Comparison of ENCODE assay signal across 1 cellular context in the genomic region with DNA sequence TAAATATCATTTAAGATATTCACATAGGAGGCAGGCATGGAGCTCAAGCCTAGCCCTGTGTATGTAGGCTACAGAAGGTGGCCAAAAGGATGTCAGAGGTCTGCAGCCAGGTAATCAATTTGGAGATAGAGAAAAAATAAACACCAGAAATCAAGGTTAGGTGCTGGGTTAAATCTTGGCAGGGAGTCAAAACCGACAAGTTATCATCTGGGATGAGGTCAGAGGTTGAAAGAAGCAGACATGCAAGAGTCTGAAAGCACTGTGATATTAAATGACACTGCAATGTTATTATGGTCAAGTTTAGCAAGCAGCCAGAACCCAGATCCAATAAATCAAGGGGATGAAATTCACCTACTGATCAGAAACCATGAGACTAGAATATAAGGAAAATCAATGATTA.
TF ChIP-seq lines count a peak whose summit lies in the region.

No MANE protein-coding gene starts in this region.

TF ChIP-seq in GM23338, 12 proteins besides CTCF, POLR2A, EP300 and RAD21 (continued from another document):
- TF ChIP-seq, protein P1, sequence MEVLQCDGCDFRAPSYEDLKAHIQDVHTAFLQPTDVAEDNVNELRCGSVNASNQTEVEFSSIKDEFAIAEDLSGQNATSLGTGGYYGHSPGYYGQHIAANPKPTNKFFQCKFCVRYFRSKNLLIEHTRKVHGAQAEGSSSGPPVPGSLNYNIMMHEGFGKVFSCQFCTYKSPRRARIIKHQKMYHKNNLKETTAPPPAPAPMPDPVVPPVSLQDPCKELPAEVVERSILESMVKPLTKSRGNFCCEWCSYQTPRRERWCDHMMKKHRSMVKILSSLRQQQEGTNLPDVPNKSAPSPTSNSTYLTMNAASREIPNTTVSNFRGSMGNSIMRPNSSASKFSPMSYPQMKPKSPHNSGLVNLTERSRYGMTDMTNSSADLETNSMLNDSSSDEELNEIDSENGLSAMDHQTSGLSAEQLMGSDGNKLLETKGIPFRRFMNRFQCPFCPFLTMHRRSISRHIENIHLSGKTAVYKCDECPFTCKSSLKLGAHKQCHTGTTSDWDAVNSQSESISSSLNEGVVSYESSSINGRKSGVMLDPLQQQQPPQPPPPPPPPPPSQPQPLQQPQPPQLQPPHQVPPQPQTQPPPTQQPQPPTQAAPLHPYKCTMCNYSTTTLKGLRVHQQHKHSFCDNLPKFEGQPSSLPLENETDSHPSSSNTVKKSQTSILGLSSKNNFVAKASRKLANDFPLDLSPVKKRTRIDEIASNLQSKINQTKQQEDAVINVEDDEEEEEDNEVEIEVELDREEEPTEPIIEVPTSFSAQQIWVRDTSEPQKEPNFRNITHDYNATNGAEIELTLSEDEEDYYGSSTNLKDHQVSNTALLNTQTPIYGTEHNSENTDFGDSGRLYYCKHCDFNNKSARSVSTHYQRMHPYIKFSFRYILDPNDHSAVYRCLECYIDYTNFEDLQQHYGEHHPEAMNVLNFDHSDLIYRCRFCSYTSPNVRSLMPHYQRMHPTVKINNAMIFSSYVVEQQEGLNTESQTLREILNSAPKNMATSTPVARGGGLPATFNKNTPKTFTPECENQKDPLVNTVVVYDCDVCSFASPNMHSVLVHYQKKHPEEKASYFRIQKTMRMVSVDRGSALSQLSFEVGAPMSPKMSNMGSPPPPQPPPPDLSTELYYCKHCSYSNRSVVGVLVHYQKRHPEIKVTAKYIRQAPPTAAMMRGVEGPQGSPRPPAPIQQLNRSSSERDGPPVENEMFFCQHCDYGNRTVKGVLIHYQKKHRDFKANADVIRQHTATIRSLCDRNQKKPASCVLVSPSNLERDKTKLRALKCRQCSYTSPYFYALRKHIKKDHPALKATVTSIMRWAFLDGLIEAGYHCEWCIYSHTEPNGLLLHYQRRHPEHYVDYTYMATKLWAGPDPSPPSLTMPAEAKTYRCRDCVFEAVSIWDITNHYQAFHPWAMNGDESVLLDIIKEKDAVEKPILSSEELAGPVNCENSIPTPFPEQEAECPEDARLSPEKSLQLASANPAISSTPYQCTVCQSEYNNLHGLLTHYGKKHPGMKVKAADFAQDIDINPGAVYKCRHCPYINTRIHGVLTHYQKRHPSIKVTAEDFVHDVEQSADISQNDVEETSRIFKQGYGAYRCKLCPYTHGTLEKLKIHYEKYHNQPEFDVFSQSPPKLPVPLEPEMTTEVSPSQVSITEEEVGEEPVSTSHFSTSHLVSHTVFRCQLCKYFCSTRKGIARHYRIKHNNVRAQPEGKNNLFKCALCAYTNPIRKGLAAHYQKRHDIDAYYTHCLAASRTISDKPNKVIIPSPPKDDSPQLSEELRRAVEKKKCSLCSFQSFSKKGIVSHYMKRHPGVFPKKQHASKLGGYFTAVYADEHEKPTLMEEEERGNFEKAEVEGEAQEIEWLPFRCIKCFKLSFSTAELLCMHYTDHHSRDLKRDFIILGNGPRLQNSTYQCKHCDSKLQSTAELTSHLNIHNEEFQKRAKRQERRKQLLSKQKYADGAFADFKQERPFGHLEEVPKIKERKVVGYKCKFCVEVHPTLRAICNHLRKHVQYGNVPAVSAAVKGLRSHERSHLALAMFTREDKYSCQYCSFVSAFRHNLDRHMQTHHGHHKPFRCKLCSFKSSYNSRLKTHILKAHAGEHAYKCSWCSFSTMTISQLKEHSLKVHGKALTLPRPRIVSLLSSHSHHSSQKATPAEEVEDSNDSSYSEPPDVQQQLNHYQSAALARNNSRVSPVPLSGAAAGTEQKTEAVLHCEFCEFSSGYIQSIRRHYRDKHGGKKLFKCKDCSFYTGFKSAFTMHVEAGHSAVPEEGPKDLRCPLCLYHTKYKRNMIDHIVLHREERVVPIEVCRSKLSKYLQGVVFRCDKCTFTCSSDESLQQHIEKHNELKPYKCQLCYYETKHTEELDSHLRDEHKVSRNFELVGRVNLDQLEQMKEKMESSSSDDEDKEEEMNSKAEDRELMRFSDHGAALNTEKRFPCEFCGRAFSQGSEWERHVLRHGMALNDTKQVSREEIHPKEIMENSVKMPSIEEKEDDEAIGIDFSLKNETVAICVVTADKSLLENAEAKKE (CRISPR knock-in tag; IDR thresholded peaks at IDR 0.05): no peak
- TF ChIP-seq STAT1 (IDR thresholded peaks at IDR 0.05; ENCODE audit: unreplicated experiment): no peak
- no peak for TF ChIP-seq ZNF331 (CRISPR knock-in tag; IDR thresholded peaks at IDR 0.05; ENCODE audit: low read depth)
- TF ChIP-seq, protein P2, sequence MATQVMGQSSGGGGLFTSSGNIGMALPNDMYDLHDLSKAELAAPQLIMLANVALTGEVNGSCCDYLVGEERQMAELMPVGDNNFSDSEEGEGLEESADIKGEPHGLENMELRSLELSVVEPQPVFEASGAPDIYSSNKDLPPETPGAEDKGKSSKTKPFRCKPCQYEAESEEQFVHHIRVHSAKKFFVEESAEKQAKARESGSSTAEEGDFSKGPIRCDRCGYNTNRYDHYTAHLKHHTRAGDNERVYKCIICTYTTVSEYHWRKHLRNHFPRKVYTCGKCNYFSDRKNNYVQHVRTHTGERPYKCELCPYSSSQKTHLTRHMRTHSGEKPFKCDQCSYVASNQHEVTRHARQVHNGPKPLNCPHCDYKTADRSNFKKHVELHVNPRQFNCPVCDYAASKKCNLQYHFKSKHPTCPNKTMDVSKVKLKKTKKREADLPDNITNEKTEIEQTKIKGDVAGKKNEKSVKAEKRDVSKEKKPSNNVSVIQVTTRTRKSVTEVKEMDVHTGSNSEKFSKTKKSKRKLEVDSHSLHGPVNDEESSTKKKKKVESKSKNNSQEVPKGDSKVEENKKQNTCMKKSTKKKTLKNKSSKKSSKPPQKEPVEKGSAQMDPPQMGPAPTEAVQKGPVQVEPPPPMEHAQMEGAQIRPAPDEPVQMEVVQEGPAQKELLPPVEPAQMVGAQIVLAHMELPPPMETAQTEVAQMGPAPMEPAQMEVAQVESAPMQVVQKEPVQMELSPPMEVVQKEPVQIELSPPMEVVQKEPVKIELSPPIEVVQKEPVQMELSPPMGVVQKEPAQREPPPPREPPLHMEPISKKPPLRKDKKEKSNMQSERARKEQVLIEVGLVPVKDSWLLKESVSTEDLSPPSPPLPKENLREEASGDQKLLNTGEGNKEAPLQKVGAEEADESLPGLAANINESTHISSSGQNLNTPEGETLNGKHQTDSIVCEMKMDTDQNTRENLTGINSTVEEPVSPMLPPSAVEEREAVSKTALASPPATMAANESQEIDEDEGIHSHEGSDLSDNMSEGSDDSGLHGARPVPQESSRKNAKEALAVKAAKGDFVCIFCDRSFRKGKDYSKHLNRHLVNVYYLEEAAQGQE (IDR thresholded peaks at IDR 0.05; ENCODE audit: unreplicated experiment): no peak
- no peak for TF ChIP-seq ZNF114 (CRISPR knock-in tag; IDR thresholded peaks at IDR 0.05)
- TF ChIP-seq POLR2AphosphoS5 (IDR thresholded peaks at IDR 0.05; ENCODE audit: low read depth): no peak
- TF ChIP-seq CREB1 (CRISPR knock-in tag; IDR thresholded peaks at IDR 0.05; ENCODE audit: low read depth): no peak
